Comparison of ENCODE assay signal across 20 cellular contexts in genomic region chr6:138965291-138965874, GRCh38. TPM values are rescaled to one million over a fixed set of nuclear protein-coding genes. Genes with fewer than 3 reads are reported as not detected.
DNase-seq lines count a peak whose midpoint lies in the region; ATAC-seq, FAIRE-seq and TF ChIP-seq lines count a peak whose summit lies in the region.
"Had no signal": no experiment of that assay in that cellular context is flagged by ENCODE, and none has a peak within 500 bp of the region (broad histone marks: within the 10 kb centered on the region; RNA-seq: fewer than 3 reads in every experiment).

No MANE protein-coding gene starts in this region.

- H3K36me3 ChIP-seq in HEK293 (ENCODE audit: control insufficient read depth in 2 of 2, insufficient read depth in 1 of 2, low read length in 2 of 2) = no peaks in the 10 kb centered on the region
- no peaks in the 10 kb centered on the region for H3K36me3 ChIP-seq in small intestine (ENCODE audit: control insufficient read depth in 2 of 2, insufficient read depth in 2 of 2, low read length in 2 of 2)
- H3K36me3 ChIP-seq in H7 (replicated peaks; ENCODE audit: control insufficient read depth, insufficient read depth, low read length) = no peaks in the 10 kb centered on the region
- H3K36me3 ChIP-seq: BE2C had no signal

- H3K4me1 ChIP-seq in HEK293 (ENCODE audit: control insufficient read depth, insufficient read depth, low read length) (peaks cover 33% of the 10 kb centered on the region), small intestine (ENCODE audit: control insufficient read depth in 2 of 2, insufficient read depth in 1 of 2, low read depth in 1 of 2, low read length in 1 of 2) (no peaks in the 10 kb centered on the region)

- H3K9me3 ChIP-seq in HEK293 (ENCODE audit: control insufficient read depth, insufficient read depth, low read depth, low read length) (no peaks in the 10 kb centered on the region), small intestine (ENCODE audit: control insufficient read depth, low read depth) (no peaks in the 10 kb centered on the region)
- H3K9me3 ChIP-seq: BE2C had no signal

- WGBS in small intestine, 3 donors = 69 to 83% (median 80%) methylated on average over 4 of the region's 4 CpGs

- CTCF ChIA-PET in HEK293 (lab: Yijun Ruan, JAX) = interaction anchor here (1.5 kb wide), 1 partner anchor 11 kb away, joined by 4 read pairs; no protein-coding TSS in a partner anchor

- H3K4me3 ChIP-seq in HEK293 (ENCODE audit: low read depth, low read length) = no peak overlapping the region
- H3K4me3 ChIP-seq in small intestine (ENCODE audit: low read depth in 1 of 2, low read length in 2 of 2) = no peak overlapping the region
- H3K4me3 ChIP-seq in H7 (ENCODE audit: insufficient read depth, low read depth, low read length) = no peak overlapping the region
- H3K4me3 ChIP-seq: GM23338 had no signal

- FAIRE-seq in A204.1 (lab: Jason Lieb, UNC) (peak; percentile 60), colon (lab: Jason Lieb, UNC) (peak; percentile 49), small intestine (lab: Jason Lieb, UNC) (peak; percentile 65)
- FAIRE-seq: GM12891, H54 had no signal

- H3K27me3 ChIP-seq in small intestine (ENCODE audit: control insufficient read depth in 2 of 2, insufficient read depth in 2 of 2, low read length in 2 of 2) = no peaks in the 10 kb centered on the region
- H3K27me3 ChIP-seq in H7 (ENCODE audit: control insufficient read depth, insufficient read depth, low read length) = no peaks in the 10 kb centered on the region
- H3K27me3 ChIP-seq: BE2C had no signal

- TF ChIP-seq CTCF in HEK293 (tag by site-specific recombination; IDR thresholded peaks at IDR 0.05) = no peak

- ATAC-seq in GM18909 (IDR thresholded peaks at IDR 0.05; ENCODE audit: poor library complexity, unreplicated experiment) = no peak
- ATAC-seq: GM23338 had no signal

- POLR2A ChIA-PET in HEK293 (lab: Yijun Ruan, JAX) = no interaction called here

- no peak overlapping the region for H3K27ac ChIP-seq in HEK293 (ENCODE audit: extremely low read depth, low read depth, low read length)
- no peak overlapping the region for H3K27ac ChIP-seq in small intestine (ENCODE audit: low read depth in 1 of 2, low read length in 1 of 2)

- DNase-seq in small intestine (no peak), H7 (no peak)
- DNase-seq in effector CD8-positive, alpha-beta T cell (lab: John Stamatoyannopoulos, UW) = no peak
- DNase-seq: ACHN; BE2C; C1 segment of cervical spinal cord; CD4-positive, CD25-positive, alpha-beta regulatory T cell; CD8-positive, alpha-beta memory T cell; COR-L47; DMS 273 treated with DMSO at 0.1 percent for 48 hours; DMS53; DND-41; EL had no signal

TF ChIP-seq in HEK293, 187 proteins besides CTCF, POLR2A, EP300 and RAD21 (continues in another document):
- TF ChIP-seq ZNF692 (tag by site-specific recombination; IDR thresholded peaks at IDR 0.05) = no peak
- TF ChIP-seq ATF2 (tag by site-specific recombination; IDR thresholded peaks at IDR 0.05; ENCODE audit: low read depth) = no peak
- TF ChIP-seq ZNF830 (tag by site-specific recombination; IDR thresholded peaks at IDR 0.05; ENCODE audit: low read depth) = no peak
- TF ChIP-seq ZNF610 (tag by site-specific recombination; IDR thresholded peaks at IDR 0.05; ENCODE audit: borderline replicate concordance) = no peak
- TF ChIP-seq SP3 (tag by site-specific recombination; IDR thresholded peaks at IDR 0.05) = no peak
- TF ChIP-seq IKZF3 (tag by site-specific recombination; IDR thresholded peaks at IDR 0.05) = 0 out of 2 replicates have a peak, but pooled peaks have one; percentile 22
- TF ChIP-seq PRDM6 (tag by site-specific recombination; IDR thresholded peaks at IDR 0.05) = peak; percentile 90
- no peak for TF ChIP-seq ZNF626 (tag by site-specific recombination; IDR thresholded peaks at IDR 0.05)
- TF ChIP-seq ZNF350 (tag by site-specific recombination; IDR thresholded peaks at IDR 0.05) = no peak
- TF ChIP-seq ZNF169 (tag by site-specific recombination; IDR thresholded peaks at IDR 0.05) = no peak
- TF ChIP-seq ZNF837 (tag by site-specific recombination; IDR thresholded peaks at IDR 0.05) = no peak
- TF ChIP-seq ZNF335 (tag by site-specific recombination; conservative IDR thresholded peaks at IDR 0.05) = no peak
- TF ChIP-seq PRDM4 (tag by site-specific recombination; IDR thresholded peaks at IDR 0.05) = peak; percentile 71; the same call in 1 of the 2 replicates
- peak; percentile 83 for TF ChIP-seq ZNF843 (tag by site-specific recombination; IDR thresholded peaks at IDR 0.05)
- no peak for TF ChIP-seq ZFP69B (tag by site-specific recombination; IDR thresholded peaks at IDR 0.05)
- TF ChIP-seq ZFP37 (tag by site-specific recombination; IDR thresholded peaks at IDR 0.05) = no peak
- no peak for TF ChIP-seq ZNF37A (tag by site-specific recombination; IDR thresholded peaks at IDR 0.05)
- peak; percentile 92; the same call in 1 of the 2 replicates for TF ChIP-seq SCRT1 (tag by site-specific recombination; IDR thresholded peaks at IDR 0.05; ENCODE audit: borderline replicate concordance)
- no peak for TF ChIP-seq ZNF48 (tag by site-specific recombination; IDR thresholded peaks at IDR 0.05)
- TF ChIP-seq KLF8 (tag by site-specific recombination; IDR thresholded peaks at IDR 0.05) = no peak
- TF ChIP-seq ZFHX2 (tag by site-specific recombination; conservative IDR thresholded peaks at IDR 0.05) = no peak

RNA-seq across cellular contexts. Expression of gene REPS1, which starts 22.7 kb away (rescaled TPM):
- 10 to 100 TPM; 18.7 to 21.9 (median 21.6) TPM for polyA plus RNA-seq in small intestine
- total RNA-seq in H7 (2014; rRNA removed; shearing (Covaris generic)) = 55.8 and 64.1 TPM in 2 replicates
